Comparison of ENCODE assay signal across 11 cellular contexts in genomic region chr22:32775957-32776356, GRCh38. TPM values are rescaled to one million over a fixed set of nuclear protein-coding genes. Genes with fewer than 3 reads are reported as not detected.
DNase-seq lines count a peak whose midpoint lies in the region; ATAC-seq, FAIRE-seq and TF ChIP-seq lines count a peak whose summit lies in the region.
"Had no signal": no experiment of that assay in that cellular context is flagged by ENCODE, and none has a peak within 500 bp of the region (broad histone marks: within the 10 kb centered on the region; RNA-seq: fewer than 3 reads in every experiment).

No MANE protein-coding gene starts in this region.

- no peak for DNase-seq in Calu3
- peak; percentile 36 for DNase-seq in HT-29 (ENCODE audit: low spot score)
- DNase-seq in WERI-Rb-1 = no peak
- DNase-seq in HepG2 (ENCODE audit: low spot score) = peak; percentile 68
- no peak for DNase-seq in COLO668 (lab: John Stamatoyannopoulos, UW; ENCODE audit: unreplicated experiment)
- no peak for DNase-seq in CD1c-positive myeloid dendritic cell (ENCODE audit: extremely low spot score)
- no peak for DNase-seq in midbrain (lab: John Stamatoyannopoulos, UW)
- DNase-seq: activated CD4-positive, alpha-beta T cell treated with anti-CD3 and anti-CD28 coated beads for 4 hours; NCI-H2227 treated with DMSO at 0.1 percent for 48 hours had no signal

- peaks cover 16% of the 10 kb centered on the region for H3K4me1 Mint-ChIP-seq in Calu3 (ENCODE audit: low read depth, unreplicated experiment)

- H3K9me3 ChIP-seq in WERI-Rb-1 (ENCODE audit: severe bottlenecking) = no peaks in the 10 kb centered on the region
- H3K9me3 ChIP-seq in HepG2 (ENCODE audit: low read length) = no peaks in the 10 kb centered on the region

- no peaks in the 10 kb centered on the region for H4K20me1 ChIP-seq in HepG2 (ENCODE audit: insufficient read depth, low read length)

- TF ChIP-seq POLR2A in HepG2 (IDR thresholded peaks at IDR 0.05; ENCODE audit: insufficient read depth in 1 of 2, low read depth in 2 of 2, low read length in 2 of 2) = no peak

- peaks cover 12% of the 10 kb centered on the region for H3K27me3 Mint-ChIP-seq in Calu3 (ENCODE audit: unreplicated experiment)

- CTCF ChIA-PET in Calu3 (lab: Charles Lee) (interaction anchor here (1.1 kb wide), 1 partner anchor 21 kb away, joined by 5 read pairs; no protein-coding TSS in a partner anchor), HepG2 (lab: Yijun Ruan, JAX; ENCODE audit: low intra/inter-chr PET ratio, low total read pairs) (interaction anchor here (1.6 to 2.5 kb wide), 2 partner anchors 21 to 47 kb away, joined by 6 to 14 read pairs; no protein-coding TSS in a partner anchor)

- no peak overlapping the region for H3K27ac Mint-ChIP-seq in Calu3 (ENCODE audit: unreplicated experiment)

- H2AFZ ChIP-seq in HepG2 (ENCODE audit: low read length) = no peak overlapping the region

- TF ChIP-seq CTCF in Calu3 (IDR thresholded peaks at IDR 0.05; ENCODE audit: unreplicated experiment) (peak; percentile 23), WERI-Rb-1 (IDR thresholded peaks at IDR 0.05; ENCODE audit: low read depth, low read length) (peak; percentile 56), HepG2 (CRISPR knock-in tag; IDR thresholded peaks at IDR 0.05) (peak; percentile 71)

- H3K4me1 ChIP-seq in HepG2 (ENCODE audit: insufficient read depth, low read length) = peaks cover 54% of the 10 kb centered on the region

- ATAC-seq in HepG2 (peak; percentile 61), GM21529 (IDR thresholded peaks at IDR 0.05; ENCODE audit: unreplicated experiment) (no peak)

- H3K4me3 Mint-ChIP-seq in Calu3 (ENCODE audit: low read depth, unreplicated experiment) = no peak overlapping the region

- in situ Hi-C loops in HepG2 (cut with HindIII; ENCODE audit: extremely low pct_ligation_motif_present, low pct_unique_long_range_greater_than_20kb) = no loop called here

- H3K9me3 Mint-ChIP-seq in Calu3 (ENCODE audit: low read depth, unreplicated experiment) = no peaks in the 10 kb centered on the region

- WGBS in HepG2 (ENCODE audit: low lambda C conversion rate) = 46% methylated on average over 6 of the region's 6 CpGs

- no TSS peak for BruUV-seq in Calu3 (replicated peaks; lab: Mats Ljungman, UMichigan)
- BruUV-seq in HepG2 (replicated peaks; lab: Mats Ljungman, UMichigan) = no TSS peak

- H3K36me3 ChIP-seq in WERI-Rb-1 (no peaks in the 10 kb centered on the region), HepG2 (replicated peaks in 1 of 2; ENCODE audit: control insufficient read depth in 1 of 2, insufficient read depth in 2 of 2, low read length in 2 of 2) (no peaks in the 10 kb centered on the region)

- H3K9ac ChIP-seq in HepG2 (ENCODE audit: insufficient read depth, low read depth, low read length) = no peak overlapping the region

- intact Hi-C loops in Calu3 (cut with micrococcal nuclease; ENCODE audit: unreplicated experiment) (no loop called here), HepG2 (cut with micrococcal nuclease; ENCODE audit: unreplicated experiment) (loop anchor here (1.0 kb wide), 1 partner anchor 47 kb away; no protein-coding TSS in a partner anchor)

- POLR2A ChIA-PET in HepG2 (lab: Yijun Ruan, JAX) = interaction anchor here (1.0 to 2.0 kb wide), 2 partner anchors 18 to 26 kb away, joined by 4 to 6 read pairs; partner anchors contain the start of gene TIMP3

- H3K27me3 ChIP-seq in WERI-Rb-1 (ENCODE audit: insufficient read depth, low read depth, severe bottlenecking) = no peaks in the 10 kb centered on the region
- H3K27me3 ChIP-seq in HepG2 (ENCODE audit: control insufficient read depth in 1 of 2, insufficient read depth in 2 of 2, low read length in 2 of 2) = no peaks in the 10 kb centered on the region

- no peak overlapping the region for H3K27ac ChIP-seq in WERI-Rb-1
- no peak overlapping the region for H3K27ac ChIP-seq in HepG2 (ENCODE audit: extremely low read length, insufficient read depth, low read length)

- H3K79me2 ChIP-seq in HepG2 (ENCODE audit: insufficient read depth, low read length) = peaks cover 6% of the 10 kb centered on the region

- no peak for FAIRE-seq in HepG2 (lab: Jason Lieb, UNC)
- FAIRE-seq: GM12891 had no signal

- TF ChIP-seq EP300 in HepG2 (IDR thresholded peaks at IDR 0.05; ENCODE audit: low read depth in 2 of 2, low read length in 2 of 2) (no peak), HepG2 (CRISPR knock-in tag; IDR thresholded peaks at IDR 0.05; ENCODE audit: borderline replicate concordance) (no peak)

- peak; percentile 88 for TF ChIP-seq RAD21 in HepG2 (CRISPR knock-in tag; IDR thresholded peaks at IDR 0.05)

- H3K4me3 ChIP-seq in WERI-Rb-1 (ENCODE audit: low read depth, low read length) (no peak overlapping the region), HepG2 (replicated peaks in 1 of 3; ENCODE audit: insufficient read depth in 1 of 3, low read depth in 2 of 3, low read length in 3 of 3) (no peak overlapping the region)

- H3K36me3 Mint-ChIP-seq in Calu3 (ENCODE audit: insufficient read depth, unreplicated experiment) = peaks cover 5% of the 10 kb centered on the region

- no peak overlapping the region for H3K4me2 ChIP-seq in HepG2 (ENCODE audit: low read depth, low read length)

TF ChIP-seq in HepG2, 621 proteins besides CTCF, POLR2A, EP300 and RAD21 (continues in another document):
- TF ChIP-seq DMAP1 (CRISPR knock-in tag; IDR thresholded peaks at IDR 0.05) = no peak
- no peak for TF ChIP-seq TP53 (CRISPR knock-in tag; conservative IDR thresholded peaks at IDR 0.05)
- no peak for TF ChIP-seq GTF2F1 (IDR thresholded peaks at IDR 0.05; ENCODE audit: low read length)
- TF ChIP-seq U2AF1 (optimal IDR thresholded peaks at IDR 0.05; ENCODE audit: low read depth, low read length) = no peak
- TF ChIP-seq ZNF501 (CRISPR knock-in tag; IDR thresholded peaks at IDR 0.05) = no peak
- no peak for TF ChIP-seq ZFX (CRISPR knock-in tag; IDR thresholded peaks at IDR 0.05; ENCODE audit: low read depth)
- TF ChIP-seq SSRP1 (CRISPR knock-in tag; IDR thresholded peaks at IDR 0.05) = no peak
- no peak for TF ChIP-seq MLXIP (CRISPR knock-in tag; IDR thresholded peaks at IDR 0.05; ENCODE audit: borderline replicate concordance)
- peak; percentile 53; the same call in 1 of the 2 replicates for TF ChIP-seq ZNF263 (CRISPR knock-in tag; IDR thresholded peaks at IDR 0.05)
- TF ChIP-seq ZNF558 (CRISPR knock-in tag; IDR thresholded peaks at IDR 0.05; ENCODE audit: borderline replicate concordance) = no peak
- no peak for TF ChIP-seq PHB2 (IDR thresholded peaks at IDR 0.05; ENCODE audit: partially characterized antibody)
- no peak for TF ChIP-seq JDP2 (CRISPR knock-in tag; IDR thresholded peaks at IDR 0.05; ENCODE audit: borderline replicate concordance)
- no peak for TF ChIP-seq MZF1 (CRISPR knock-in tag; IDR thresholded peaks at IDR 0.05; ENCODE audit: borderline replicate concordance)
- no peak for TF ChIP-seq HMG20B (CRISPR knock-in tag; conservative IDR thresholded peaks at IDR 0.05)
- no peak for TF ChIP-seq MEIS1 (CRISPR knock-in tag; IDR thresholded peaks at IDR 0.05; ENCODE audit: borderline replicate concordance)

RNA-seq across cellular contexts. Expression of gene TIMP3, which starts 25.5 kb away (rescaled TPM):
- total RNA-seq in Calu3 (2022) = 9.1 and 12.3 TPM in 2 replicates
- total RNA-seq in HT-29 (2014; rRNA removed; shearing (Covaris generic)) = not detected in 2 replicates
- total RNA-seq in HepG2 (2016; rRNA removed; fragmentation: Illumina TruSeq; extraction: Trizol) = 28.7 and 57.3 TPM in 2 replicates
- 5.1 and 5.6 TPM in 2 replicates for total RNA-seq in HepG2 (2016; cell fraction: cytosol; rRNA removed; fragmentation: Illumina TruSeq; extraction: Trizol; ENCODE audit: low read depth)
- 26.3 and 55.6 TPM in 2 replicates for total RNA-seq in HepG2 (2016; cell fraction: insoluble cytoplasmic fraction; rRNA removed; fragmentation: Illumina TruSeq; extraction: Trizol)
- 17.2 and 19.0 TPM in 2 replicates for total RNA-seq in HepG2 (2016; cell fraction: membrane; rRNA removed; fragmentation: Illumina TruSeq; extraction: Trizol)
- 55.3 and 66.5 TPM in 2 replicates for total RNA-seq in HepG2 (2016; cell fraction: nucleus; rRNA removed; fragmentation: Illumina TruSeq; extraction: Trizol)
- 75.2 and 86.6 TPM in 2 replicates for polyA plus RNA-seq in HepG2 (2011; rRNA removed)
- polyA plus RNA-seq in HepG2 (2011; cell fraction: cytosol; rRNA removed) = 67.3 and 72.2 TPM in 2 replicates
- 29.5 and 30.5 TPM in 2 replicates for polyA plus RNA-seq in HepG2 (2011; cell fraction: nucleus; rRNA removed)
- polyA plus RNA-seq in HepG2 (2012) = 89.9 and 107 TPM in 2 replicates
- polyA plus RNA-seq in HepG2 (2016; cell fraction: cytosol; fragmentation: Illumina TruSeq; extraction: Trizol; ENCODE audit: low read depth) = 5.5 TPM in 2 replicates
- polyA plus RNA-seq in HepG2 (2016; cell fraction: insoluble cytoplasmic fraction; fragmentation: Illumina TruSeq; extraction: Trizol; ENCODE audit: low read depth) = 30.6 and 38.9 TPM in 2 replicates
- polyA plus RNA-seq in HepG2 (2016; cell fraction: membrane; fragmentation: Illumina TruSeq; extraction: Trizol; ENCODE audit: low read depth) = 12.2 and 12.9 TPM in 2 replicates
- 90.8 and 96.2 TPM in 2 replicates for polyA plus RNA-seq in HepG2 (2016; cell fraction: nucleus; fragmentation: Illumina TruSeq; extraction: Trizol; ENCODE audit: insufficient read depth, low read depth)
- polyA minus RNA-seq in HepG2 (2011; rRNA and poly(A)+ RNA removed; ENCODE audit: low replicate concordance) = 7.2 and 107 TPM in 2 replicates
- polyA minus RNA-seq in HepG2 (2011; cell fraction: cytosol; rRNA and poly(A)+ RNA removed) = 51.1 and 55.3 TPM in 2 replicates
- 20.5 and 25.0 TPM in 2 replicates for polyA minus RNA-seq in HepG2 (2011; cell fraction: nucleus; rRNA and poly(A)+ RNA removed)

Comparison
In these comparisons a context has a peak if more than half of its experiments do, and no peak if none do; other contexts are left out.
1. DNase-seq: peak in HT-29 (single experiment) and HepG2 (single experiment); none in Calu3 (single experiment), WERI-Rb-1 (single experiment), COLO668 (single experiment), CD1c-positive myeloid dendritic cell (single experiment) and midbrain (single experiment).
2. Peak in every context shown above with its lines, with median percentiles within 50 percentile points of each other: CTCF ChIP-seq.